13 cellular contexts compared by ENCODE assay signal in genomic region chrX:46582325-46582724, GRCh38. TPM values are rescaled to one million over a fixed set of nuclear protein-coding genes. Genes with fewer than 3 reads are reported as not detected.
DNase-seq lines count a peak whose midpoint lies in the region; ATAC-seq and TF ChIP-seq lines count a peak whose summit lies in the region.
"Had no signal": no experiment of that assay in that cellular context is flagged by ENCODE, and none has a peak within 500 bp of the region (broad histone marks: within the 10 kb centered on the region; RNA-seq: fewer than 3 reads in every experiment).

No MANE protein-coding gene starts in this region.

- peak; percentile 71 for DNase-seq in EL
- DNase-seq in SJCRH30: no peak
- DNase-seq in epithelial cell of esophagus (ENCODE audit: low read depth): peak; percentile 60
- DNase-seq in osteoblast (ENCODE audit: insufficient read length, low spot score, missing footprints): no peak
- DNase-seq in DMS 273 treated with DMSO at 0.1 percent for 48 hours (lab: John Stamatoyannopoulos, UW): no peak
- DNase-seq in MV-4-11 (lab: John Stamatoyannopoulos, UW): no peak
- no peak for DNase-seq in KG1 (lab: John Stamatoyannopoulos, UW)
- DNase-seq: activated naive CD8-positive, alpha-beta T cell treated with anti-CD3 and anti-CD28 coated beads, Interleukin-2, amount 50 U/mL, for 24 hours; islet precursor cell; MM.1S; NCI-H446; stimulated activated CD4-positive, alpha-beta T cell treated with anti-CD3 and anti-CD28 coated beads, Interleukin-12 subunit alpha, Interleukin-12 subunit beta, amount 100 ng/mL, for 4 hours had no signal

- H3K36me3 ChIP-seq in SJCRH30 (no peaks in the 10 kb centered on the region), osteoblast (ENCODE audit: insufficient read depth, low read length) (no peaks in the 10 kb centered on the region)

- H3K27ac ChIP-seq in SJCRH30 (peak overlapping the region; percentile 80), osteoblast (ENCODE audit: low read depth, low read length) (peak overlapping the region; percentile 93)

- TF ChIP-seq CTCF in epithelial cell of esophagus (IDR thresholded peaks at IDR 0.05; ENCODE audit: insufficient read depth, low read depth, low read length, missing control alignments) (no peak), osteoblast (IDR thresholded peaks at IDR 0.05; ENCODE audit: extremely low read depth, low read depth, low read length) (no peak)

- H3K27me3 ChIP-seq in SJCRH30: no peaks in the 10 kb centered on the region
- H3K27me3 ChIP-seq in osteoblast (ENCODE audit: insufficient read depth, low read length): no peaks in the 10 kb centered on the region

- H3K79me2 ChIP-seq in osteoblast (ENCODE audit: insufficient read depth, low read length): peaks cover 34% of the 10 kb centered on the region

- H3K4me2 ChIP-seq in osteoblast (ENCODE audit: insufficient read depth, low read length): peak overlapping the region; percentile 60

- ATAC-seq in HG02870 (IDR thresholded peaks at IDR 0.05; ENCODE audit: unreplicated experiment): no peak
- ATAC-seq: activated naive CD8-positive, alpha-beta T cell treated with anti-CD3 and anti-CD28 coated beads, Interleukin-2, amount 50 U/mL, for 24 hours had no signal

- no peak overlapping the region for H3K4me3 ChIP-seq in SJCRH30
- H3K4me3 ChIP-seq in epithelial cell of esophagus (ENCODE audit: low read length): no peak overlapping the region
- H3K4me3 ChIP-seq in osteoblast (ENCODE audit: insufficient read depth, low read length): no peak overlapping the region

- no peaks in the 10 kb centered on the region for H4K20me1 ChIP-seq in osteoblast (ENCODE audit: insufficient read depth, low read length)

- peaks cover 3% of the 10 kb centered on the region; the same call in 1 of the 2 replicates for H3K4me1 ChIP-seq in SJCRH30
- H3K4me1 ChIP-seq in osteoblast (ENCODE audit: insufficient read depth, low read length): peaks cover 33% of the 10 kb centered on the region

- no peak overlapping the region for H2AFZ ChIP-seq in osteoblast (ENCODE audit: low read length)

- H3K9me3 ChIP-seq in SJCRH30 (replicated peaks) (no peaks in the 10 kb centered on the region), osteoblast (ENCODE audit: low read depth, low read length) (no peaks in the 10 kb centered on the region)

RNA-seq across cellular contexts. Expression of gene CHST7, which starts 8.8 kb away (rescaled TPM):
- total RNA-seq in SJCRH30 (2014; rRNA removed; shearing (Covaris generic)): 3.4 and 3.6 TPM in 2 replicates
- 6.5 and 8.0 TPM in 2 replicates for total RNA-seq in osteoblast

RNA-seq across cellular contexts. Expression of gene ZNF674, which starts 37.1 kb away (rescaled TPM):
- total RNA-seq in SJCRH30 (2014; rRNA removed; shearing (Covaris generic)): 1.7 and 3.3 TPM in 2 replicates
- 4.7 and 5.6 TPM in 2 replicates for total RNA-seq in osteoblast

Comparison
In these comparisons a context has a peak if more than half of its experiments do, and no peak if none do; other contexts are left out.
1. DNase-seq: peak in EL (single experiment) and epithelial cell of esophagus (single experiment); none in SJCRH30 (0 of 2), osteoblast (single experiment), DMS 273 treated with DMSO at 0.1 percent for 48 hours (single experiment), MV-4-11 (single experiment) and KG1 (single experiment).